Comparison of ENCODE assay signal across 1 cellular context in genomic region chr16:49708491-49708890, GRCh38.
TF ChIP-seq lines count a peak whose summit lies in the region.

No MANE protein-coding gene starts in this region.

TF ChIP-seq in GM23338, 12 proteins besides CTCF, POLR2A, EP300 and RAD21 (continued from another document):
- TF ChIP-seq REST (IDR thresholded peaks at IDR 0.05; ENCODE audit: unreplicated experiment) (no peak), STAT1 (IDR thresholded peaks at IDR 0.05; ENCODE audit: unreplicated experiment) (no peak), CREB1 (CRISPR knock-in tag; IDR thresholded peaks at IDR 0.05; ENCODE audit: low read depth) (no peak), ETS1 (IDR thresholded peaks at IDR 0.05) (no peak), NANOG (IDR thresholded peaks at IDR 0.05; ENCODE audit: borderline replicate concordance) (no peak), EZH2 (IDR thresholded peaks at IDR 0.05; ENCODE audit: low read depth, unreplicated experiment) (no peak), JUNB (IDR thresholded peaks at IDR 0.05; ENCODE audit: unreplicated experiment) (no peak), ZNF114 (CRISPR knock-in tag; IDR thresholded peaks at IDR 0.05) (no peak), POLR2AphosphoS5 (IDR thresholded peaks at IDR 0.05; ENCODE audit: low read depth) (no peak), EZH2phosphoT487 (IDR thresholded peaks at IDR 0.05; ENCODE audit: unreplicated experiment) (no peak), ZNF331 (CRISPR knock-in tag; IDR thresholded peaks at IDR 0.05; ENCODE audit: low read depth) (no peak)
TF ChIP-seq in GM23338: peak in this region for 0.
